ENCODE assay signal across 22 cellular contexts in the genomic region with DNA sequence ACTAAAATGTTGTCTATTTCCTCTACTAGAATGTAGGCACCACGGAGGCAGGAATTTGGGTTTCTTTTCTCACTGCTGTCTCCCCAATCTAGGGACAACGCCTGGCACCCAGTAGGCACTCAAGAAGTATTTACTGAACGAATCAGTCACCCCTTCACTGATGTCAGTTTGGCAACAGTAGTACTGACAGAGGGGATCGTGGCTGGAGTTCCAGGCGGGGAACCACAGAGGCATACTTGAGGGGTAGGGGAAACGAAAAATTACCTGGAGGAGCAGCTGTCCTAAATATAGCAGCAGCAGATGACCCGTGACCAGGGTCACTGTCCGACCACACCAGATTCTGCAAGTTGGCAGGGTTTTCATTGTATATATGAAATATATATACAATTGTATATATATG. TPM values are rescaled to one million over a fixed set of nuclear protein-coding genes. Genes with fewer than 3 reads are reported as not detected.
DNase-seq lines count a peak whose midpoint lies in the region; ATAC-seq, FAIRE-seq and TF ChIP-seq lines count a peak whose summit lies in the region.
"Had no signal": no experiment of that assay in that cellular context is flagged by ENCODE, and none has a peak within 500 bp of the region (broad histone marks: within the 10 kb centered on the region; RNA-seq: fewer than 3 reads in every experiment).

No MANE protein-coding gene starts in this region.

- H3K27me3 ChIP-seq in DOHH2 (ENCODE audit: control insufficient read depth, low read length) (no peaks in the 10 kb centered on the region), GM12878 (replicated peaks in 1 of 2; ENCODE audit: control insufficient read depth in 2 of 2, insufficient read depth in 2 of 2, low read length in 1 of 2) (no peaks in the 10 kb centered on the region), trophoblast cell (ENCODE audit: insufficient read depth, low read length) (no peaks in the 10 kb centered on the region)
- H3K27me3 ChIP-seq in CD4-positive, alpha-beta T cell (ENCODE audit: control insufficient read depth, insufficient read depth, low read length), result no peaks in the 10 kb centered on the region
- H3K27me3 ChIP-seq: MG63 had no signal

- TF ChIP-seq EP300 in GM12878 (IDR thresholded peaks at IDR 0.05; ENCODE audit: borderline replicate concordance in 1 of 2, control insufficient read depth in 1 of 2, low read depth in 2 of 2, low read length in 2 of 2), result no peak

- CTCF ChIA-PET in GM12878 (lab: Yijun Ruan, JAX), result interaction anchor here (1.2 kb wide), 2 partner anchors 10 to 61 kb away, joined by 3 read pairs; no protein-coding TSS in a partner anchor
- CTCF ChIA-PET in CD4-positive, alpha-beta T cell (lab: Charles Lee), result no interaction called here

- H3K79me2 ChIP-seq in DOHH2 (ENCODE audit: control insufficient read depth, low read length), result no peaks in the 10 kb centered on the region
- no peaks in the 10 kb centered on the region for H3K79me2 ChIP-seq in GM12878 (ENCODE audit: control insufficient read depth, insufficient read depth, low read length)
- H3K79me2 ChIP-seq in trophoblast cell (ENCODE audit: control insufficient read depth, insufficient read depth, low read length, poor library complexity), result no peaks in the 10 kb centered on the region

- intact Hi-C loops in GM12878 (cut with micrococcal nuclease; ENCODE audit: unreplicated experiment) (no loop called here), left ventricle myocardium superior (cut with micrococcal nuclease) (no loop called here)
- intact Hi-C loops in CD4-positive, alpha-beta T cell (cut with DNase I, micrococcal nuclease), result no loop called here

- TF ChIP-seq CTCF in DOHH2 (IDR thresholded peaks at IDR 0.05; ENCODE audit: low read depth, low read length, poor library complexity, severe bottlenecking) (no peak), GM12878 (IDR thresholded peaks at IDR 0.05 in 2 of 3, conservative IDR thresholded peaks at IDR 0.05 in 1 of 3; ENCODE audit: control insufficient read depth in 2 of 3, extremely low read depth in 1 of 3, insufficient read depth in 1 of 3, low read depth in 3 of 3, low read length in 3 of 3) (no peak)
- TF ChIP-seq CTCF in CD4-positive, alpha-beta T cell (IDR thresholded peaks at IDR 0.05), result no peak

- no peak overlapping the region for H3K4ac ChIP-seq in trophoblast cell (ENCODE audit: low read depth, low read length)

- H3K4me2 ChIP-seq in DOHH2 (ENCODE audit: low read length) (peak overlapping the region; percentile 39), GM12878 (ENCODE audit: control insufficient read depth, insufficient read depth) (no peak overlapping the region), trophoblast cell (ENCODE audit: low read length) (no peak overlapping the region)
- H3K4me2 ChIP-seq: PC-9, SK-N-SH had no signal

- BruUV-seq in GM12878 (replicated peaks; lab: Mats Ljungman, UMichigan), result no TSS peak

- H3K14ac ChIP-seq in trophoblast cell (ENCODE audit: low read length), result no peak overlapping the region

- no peak; the same call in 2 of the 3 replicates for ATAC-seq in GM12878
- no peak for ATAC-seq in CD4-positive, alpha-beta T cell (ENCODE audit: poor library complexity)
- no peak for ATAC-seq in left ventricle myocardium superior
- ATAC-seq: T-cell had no signal

- H4K12ac ChIP-seq in trophoblast cell (ENCODE audit: low read depth, low read length), result no peak overlapping the region

- DNase-seq in MV-4-11 (lab: John Stamatoyannopoulos, UW) (peak; percentile 55), GM12878 (ENCODE audit: low read depth, low spot score) (no peak), trophoblast cell (no peak), left ventricle myocardium superior (no peak), nucleus accumbens (lab: John Stamatoyannopoulos, UW) (no peak)
- no peak for DNase-seq in CD4-positive, alpha-beta T cell
- DNase-seq: H7; HFFc6; MG63; NCI-H1105; NCI-H146; NCI-H2029; NCI-H226; NCI-H510A treated with DMSO at 0.1 percent for 48 hours; NCI-H748 treated with DMSO at 0.1 percent for 48 hours; NK-92 treated with Interleukin-12 subunit alpha and Interleukin-12 subunit beta, amount 100 ng/mL, for 24 hours; PC-9; RPMI8226; SHP77; SK-N-SH; T-cell had no signal

- no peak overlapping the region for H3K4me3 Mint-ChIP-seq in CD4-positive, alpha-beta T cell
- H3K4me3 Mint-ChIP-seq: HFFc6, T-cell had no signal

- no peaks in the 10 kb centered on the region for H3K4me1 Mint-ChIP-seq in CD4-positive, alpha-beta T cell (ENCODE audit: low read depth)

- H3K4me1 ChIP-seq in DOHH2 (ENCODE audit: control insufficient read depth, low read length) (peaks cover 21% of the 10 kb centered on the region), GM12878 (ENCODE audit: control insufficient read depth, insufficient read depth, low read length) (no peaks in the 10 kb centered on the region), trophoblast cell (ENCODE audit: control insufficient read depth in 1 of 2, insufficient read depth in 2 of 2, low read length in 2 of 2) (no peaks in the 10 kb centered on the region)

- H3K27ac Mint-ChIP-seq in CD4-positive, alpha-beta T cell, result no peak overlapping the region
- H3K27ac Mint-ChIP-seq: HFFc6, T-cell had no signal

- peaks cover 10% of the 10 kb centered on the region for H3K36me3 Mint-ChIP-seq in CD4-positive, alpha-beta T cell (ENCODE audit: low read depth)
- H3K36me3 Mint-ChIP-seq: T-cell had no signal

- H4K8ac ChIP-seq in trophoblast cell (ENCODE audit: low read depth, low read length), result no peak overlapping the region

- in situ Hi-C loops in GM12878 (cut with MboI), result no loop called here

- H4K20me1 ChIP-seq in DOHH2 (ENCODE audit: control insufficient read depth, insufficient read depth, low read depth, low read length), result no peaks in the 10 kb centered on the region
- no peaks in the 10 kb centered on the region for H4K20me1 ChIP-seq in GM12878 (ENCODE audit: control insufficient read depth, insufficient read depth)

- H3K23ac ChIP-seq in trophoblast cell (ENCODE audit: low read length), result peak overlapping the region; percentile 69

- H3K9me3 Mint-ChIP-seq in CD4-positive, alpha-beta T cell, result no peaks in the 10 kb centered on the region
- H3K9me3 Mint-ChIP-seq: HFFc6, T-cell had no signal

- no peak overlapping the region for H2BK5ac ChIP-seq in trophoblast cell (ENCODE audit: low read depth, low read length, poor library complexity)

- no peak overlapping the region for H3K18ac ChIP-seq in trophoblast cell (ENCODE audit: low read length)

- no peak overlapping the region for H3K27ac ChIP-seq in DOHH2 (ENCODE audit: low read depth, low read length)
- no peak overlapping the region for H3K27ac ChIP-seq in GM12878 (ENCODE audit: control insufficient read depth, insufficient read depth)
- no peak overlapping the region for H3K27ac ChIP-seq in trophoblast cell (ENCODE audit: low read depth, low read length)
- no peak overlapping the region for H3K27ac ChIP-seq in CD4-positive, alpha-beta T cell (ENCODE audit: low read depth, low read length)
- H3K27ac ChIP-seq: PC-9 had no signal

- no peak for TF ChIP-seq POLR2A in GM12878 (IDR thresholded peaks at IDR 0.05; ENCODE audit: low read depth, low read length)

- no peak overlapping the region for H2BK12ac ChIP-seq in trophoblast cell (ENCODE audit: low read length)

- 67% methylated on average over 8 of the region's 8 CpGs for WGBS in GM12878 (ENCODE audit: insufficient coverage, insufficient replicate concordance, low lambda C conversion rate, missing lambda C conversion rate)
- WGBS in trophoblast cell (ENCODE audit: extremely low coverage, insufficient coverage, insufficient read length), result no CpG with 5 or more reads among the region's 8 CpGs

- 0 out of 2 replicates have a peak, but pooled peaks cover 6% of the 10 kb centered on the region for H3F3A ChIP-seq in DOHH2 (ENCODE audit: control insufficient read depth, insufficient read depth)

- RAD21 ChIA-PET in GM12878 (lab: Charles Lee; ENCODE audit: unreplicated experiment), result no interaction called here

- POLR2A ChIA-PET in GM12878 (lab: Charles Lee), result no interaction called here
- POLR2A ChIA-PET in CD4-positive, alpha-beta T cell (lab: Charles Lee), result interaction anchor here (0.9 kb wide), 1 partner anchor 11 kb away, joined by 3 read pairs; no protein-coding TSS in a partner anchor

- H3K9me3 ChIP-seq in DOHH2 (ENCODE audit: control insufficient read depth, insufficient read depth, low read length) (no peaks in the 10 kb centered on the region), GM12878 (replicated peaks; ENCODE audit: control insufficient read depth, insufficient read depth, low read length) (no peaks in the 10 kb centered on the region), trophoblast cell (ENCODE audit: insufficient read depth, low read depth, low read length) (no peaks in the 10 kb centered on the region)
- no peaks in the 10 kb centered on the region for H3K9me3 ChIP-seq in CD4-positive, alpha-beta T cell (ENCODE audit: control insufficient read depth, low read length)
- H3K9me3 ChIP-seq: MG63, SK-N-SH had no signal

- no peak overlapping the region for H3K4me3 ChIP-seq in DOHH2 (ENCODE audit: low read length)
- H3K4me3 ChIP-seq in GM12878, result no peak overlapping the region
- no peak overlapping the region for H3K4me3 ChIP-seq in trophoblast cell (ENCODE audit: low read depth, low read length)
- H3K4me3 ChIP-seq: MG63, PC-9 had no signal

- H3K79me1 ChIP-seq in trophoblast cell (ENCODE audit: low read length), result no peaks in the 10 kb centered on the region

- no peaks in the 10 kb centered on the region for H3K9me2 ChIP-seq in DOHH2 (replicated peaks; ENCODE audit: control insufficient read depth, low read length)
- H3K9me2 ChIP-seq: SK-N-SH had no signal

- H2BK120ac ChIP-seq in trophoblast cell (ENCODE audit: insufficient read depth, low read length, poor library complexity), result no peak overlapping the region

- H3K36me3 ChIP-seq in DOHH2 (ENCODE audit: control insufficient read depth, low read length) (no peaks in the 10 kb centered on the region), GM12878 (ENCODE audit: control insufficient read depth in 2 of 2, insufficient read depth in 2 of 2, low read length in 1 of 2) (peaks cover 0 to 2% of the 10 kb centered on the region in 2 experiments; a peak in 1 of 4 replicates), trophoblast cell (ENCODE audit: control insufficient read depth in 1 of 2, insufficient read depth in 2 of 2, low read length in 2 of 2) (no peaks in the 10 kb centered on the region)

- H2AK5ac ChIP-seq in trophoblast cell (ENCODE audit: low read length), result no peak overlapping the region

- SMC1A ChIA-PET in GM12878 (lab: Charles Lee; ENCODE audit: uncharacterized antibody, unreplicated experiment), result no interaction called here

- no peak overlapping the region for H2AFZ ChIP-seq in GM12878 (ENCODE audit: control insufficient read depth, low read depth, low read length)
- no peak overlapping the region for H2AFZ ChIP-seq in trophoblast cell (ENCODE audit: insufficient read depth, low read length, poor library complexity)
- H2AFZ ChIP-seq: PC-9 had no signal

- H4K91ac ChIP-seq in trophoblast cell (ENCODE audit: low read depth, low read length), result no peak overlapping the region

- no peak for TF ChIP-seq RAD21 in GM12878 (IDR thresholded peaks at IDR 0.05; ENCODE audit: insufficient read depth, low read depth, low read length)

- FAIRE-seq in GM12878 (lab: Jason Lieb, UNC), result peak; percentile 69

- H3K9ac ChIP-seq in GM12878 (ENCODE audit: control insufficient read depth, insufficient read depth, low read length) (no peak overlapping the region), trophoblast cell (ENCODE audit: low read length) (peak overlapping the region; percentile 66)
- H3K9ac ChIP-seq: SK-N-SH had no signal

- H3K27me3 Mint-ChIP-seq in CD4-positive, alpha-beta T cell, result no peaks in the 10 kb centered on the region
- H3K27me3 Mint-ChIP-seq: T-cell had no signal

RNA-seq across cellular contexts. Expression of a gene that starts 33.3 kb away (rescaled TPM):
- 362 and 384 TPM in 2 replicates for total RNA-seq in GM12878 (2013; cell fraction: nucleolus; rRNA removed)
- total RNA-seq in GM12878 (2014; rRNA removed), result 47.3 and 57.2 TPM in 2 replicates
- 45.1 and 45.5 TPM in 2 replicates for total RNA-seq in GM12878 (2014; rRNA removed; fragmentation: Illumina TruSeq; extraction: Trizol)
- 93.6 and 96.1 TPM in 2 replicates for total RNA-seq in GM12878 (2021)
- polyA plus RNA-seq in GM12878 (2011; ENCODE audit: low read depth), result 42.0 TPM
- polyA plus RNA-seq in GM12878 (2011; rRNA removed), result 123 and 138 TPM in 2 replicates
- polyA plus RNA-seq in GM12878 (2011; cell fraction: cytosol; rRNA removed), result 72.4 and 86.7 TPM in 2 replicates
- 276 and 335 TPM in 2 replicates for polyA plus RNA-seq in GM12878 (2011; cell fraction: nucleus; rRNA removed)
- polyA plus RNA-seq in GM12878 (2012), result 61.2 and 68.8 TPM in 2 replicates
- polyA plus RNA-seq in GM12878 (2014; fragmentation: Illumina TruSeq; extraction: Trizol), result 93.2 and 95.5 TPM in 2 replicates
- polyA plus RNA-seq in GM12878 (2014; fragmentation: Nextera tagmentation; extraction: Ambion mirVana), result 10 to 100 TPM; 10.5 to 15.9 TPM
- 58.6 and 59.7 TPM in 2 replicates for polyA plus RNA-seq in GM12878 (2014; rRNA removed)
- 10 to 100 TPM; 32.7 to 40.7 TPM for polyA plus RNA-seq in GM12878 (2016; fragmentation: Nextera tagmentation; extraction: Ambion mirVana)
- 75.3 and 98.7 TPM in 2 replicates for polyA minus RNA-seq in GM12878 (2011; rRNA and poly(A)+ RNA removed)
- 54.1 and 75.7 TPM in 2 replicates for polyA minus RNA-seq in GM12878 (2011; cell fraction: cytosol; rRNA and poly(A)+ RNA removed)
- polyA minus RNA-seq in GM12878 (2011; cell fraction: nucleus; rRNA and poly(A)+ RNA removed), result 91.8 and 128 TPM in 2 replicates
- polyA plus RNA-seq in trophoblast cell (2013), result 18.0 and 18.2 TPM in 2 replicates
- 10 to 100 TPM; 31.7 to 33.2 TPM for total RNA-seq in CD4-positive, alpha-beta T cell
- 19.5 TPM for total RNA-seq in left ventricle myocardium superior

RNA-seq across cellular contexts. Expression of a gene that starts 46.6 kb away (rescaled TPM):
- total RNA-seq in GM12878 (2013; cell fraction: nucleolus; rRNA removed), result 66.0 and 74.0 TPM in 2 replicates
- total RNA-seq in GM12878 (2014; rRNA removed), result 10.6 and 14.5 TPM in 2 replicates
- 12.7 and 14.9 TPM in 2 replicates for total RNA-seq in GM12878 (2014; rRNA removed; fragmentation: Illumina TruSeq; extraction: Trizol)
- 14.9 and 18.0 TPM in 2 replicates for total RNA-seq in GM12878 (2021)
- polyA plus RNA-seq in GM12878 (2011; ENCODE audit: low read depth), result 3.3 TPM
- 11.7 and 18.4 TPM in 2 replicates for polyA plus RNA-seq in GM12878 (2011; rRNA removed)
- polyA plus RNA-seq in GM12878 (2011; cell fraction: cytosol; rRNA removed), result 4.0 and 6.8 TPM in 2 replicates
- polyA plus RNA-seq in GM12878 (2011; cell fraction: nucleus; rRNA removed), result 29.0 and 40.0 TPM in 2 replicates
- polyA plus RNA-seq in GM12878 (2012), result 5.3 and 6.1 TPM in 2 replicates
- 15.5 and 15.9 TPM in 2 replicates for polyA plus RNA-seq in GM12878 (2014; fragmentation: Illumina TruSeq; extraction: Trizol)
- 1 to 10 TPM; 2.8 to 4.1 TPM for polyA plus RNA-seq in GM12878 (2014; fragmentation: Nextera tagmentation; extraction: Ambion mirVana)
- polyA plus RNA-seq in GM12878 (2014; rRNA removed), result 7.0 and 8.5 TPM in 2 replicates
- polyA plus RNA-seq in GM12878 (2016; fragmentation: Nextera tagmentation; extraction: Ambion mirVana), result 10 to 100 TPM; 11.6 to 12.6 TPM
- 9.3 and 11.3 TPM in 2 replicates for polyA minus RNA-seq in GM12878 (2011; rRNA and poly(A)+ RNA removed)
- 2.9 and 3.7 TPM in 2 replicates for polyA minus RNA-seq in GM12878 (2011; cell fraction: cytosol; rRNA and poly(A)+ RNA removed)
- 20.1 and 27.9 TPM in 2 replicates for polyA minus RNA-seq in GM12878 (2011; cell fraction: nucleus; rRNA and poly(A)+ RNA removed)
- polyA plus RNA-seq in trophoblast cell (2013), result 3.6 TPM in 2 replicates
- 10 to 100 TPM; 20.0 to 22.3 TPM for total RNA-seq in CD4-positive, alpha-beta T cell
- total RNA-seq in left ventricle myocardium superior, result 3.6 TPM

RNA-seq across cellular contexts. Expression of a gene that starts 46.9 kb away (rescaled TPM):
- total RNA-seq in GM12878 (2013; cell fraction: nucleolus; rRNA removed), result 1.7 and 2.0 TPM in 2 replicates
- total RNA-seq in GM12878 (2014; rRNA removed), result 1.0 and 1.8 TPM in 2 replicates
- 0.94 and 0.97 TPM in 2 replicates for total RNA-seq in GM12878 (2014; rRNA removed; fragmentation: Illumina TruSeq; extraction: Trizol)
- 2.6 and 3.3 TPM in 2 replicates for total RNA-seq in GM12878 (2021)
- 0.24 TPM for polyA plus RNA-seq in GM12878 (2011; ENCODE audit: low read depth)
- polyA plus RNA-seq in GM12878 (2011; rRNA removed), result 0.42 and 0.61 TPM in 2 replicates
- polyA plus RNA-seq in GM12878 (2011; cell fraction: cytosol; rRNA removed), result 0.43 and 0.82 TPM in 2 replicates
- polyA plus RNA-seq in GM12878 (2011; cell fraction: nucleus; rRNA removed), result 1.2 and 1.4 TPM in 2 replicates
- 1.0 and 1.1 TPM in 2 replicates for polyA plus RNA-seq in GM12878 (2012)
- polyA plus RNA-seq in GM12878 (2014; fragmentation: Illumina TruSeq; extraction: Trizol), result 0.34 and 0.86 TPM in 2 replicates
- polyA plus RNA-seq in GM12878 (2014; fragmentation: Nextera tagmentation; extraction: Ambion mirVana), result under 1 TPM; 0.24 to 0.79 TPM
- polyA plus RNA-seq in GM12878 (2014; rRNA removed), result 1.4 and 1.9 TPM in 2 replicates
- 1 to 10 TPM in 1 of 2 experiments, under 1 TPM in 1; 0.84 to 2.1 TPM for polyA plus RNA-seq in GM12878 (2016; fragmentation: Nextera tagmentation; extraction: Ambion mirVana)
- polyA minus RNA-seq in GM12878 (2011; rRNA and poly(A)+ RNA removed), result 0.66 and 0.67 TPM in 2 replicates
- not detected in 2 replicates for polyA minus RNA-seq in GM12878 (2011; cell fraction: cytosol; rRNA and poly(A)+ RNA removed)
- polyA minus RNA-seq in GM12878 (2011; cell fraction: nucleus; rRNA and poly(A)+ RNA removed), result 0.36 and 0.67 TPM in 2 replicates
- 0.82 and 0.90 TPM in 2 replicates for polyA plus RNA-seq in trophoblast cell (2013)
- total RNA-seq in CD4-positive, alpha-beta T cell, result 1 to 10 TPM; 4.3 to 4.8 TPM
- 1.1 TPM for total RNA-seq in left ventricle myocardium superior
